ENCODE assay signal across 23 cellular contexts in the genomic region with DNA sequence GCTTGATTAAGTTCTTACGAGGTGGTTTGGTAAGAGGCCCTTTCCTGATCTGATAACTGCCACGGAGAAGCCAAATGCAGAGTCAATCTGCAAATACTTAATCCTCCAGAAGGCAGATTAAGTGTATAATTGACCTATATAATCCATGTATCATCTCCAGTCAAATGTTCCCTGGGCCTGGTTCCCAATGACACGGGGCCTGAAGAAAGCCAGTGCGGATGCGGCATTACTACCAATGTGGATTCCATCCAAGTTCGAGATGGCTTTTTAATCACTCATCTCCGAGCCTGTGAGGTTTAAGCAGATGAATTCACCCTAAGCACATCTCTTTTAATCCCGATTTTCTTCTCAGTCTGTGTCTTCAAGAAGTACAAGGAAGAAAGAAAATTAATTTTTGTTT.
"Had no signal": no experiment of that assay in that cellular context is flagged by ENCODE, and none has a peak within 500 bp of the region (broad histone marks: within the 10 kb centered on the region; RNA-seq: fewer than 3 reads in every experiment).

No MANE protein-coding gene starts in this region.

- H3K4me3 Mint-ChIP-seq: mesothelial cell of epicardium; naive thymus-derived CD4-positive, alpha-beta T cell; nephron; neural progenitor cell; stimulated activated naive B cell treated with anti-CD40 and anti-IgM and Interleukin-4, amounts not matched to agents 10 μg/mL and 1 μg/mL and 100 μg/mL, for 72 hours; stimulated activated naive CD8-positive, alpha-beta T cell treated with anti-CD3 and anti-CD28 coated beads, Interleukin-15, Interleukin-2, amounts not matched to agents 100 ng/mL and 50 ng/mL, for 24 hours had no signal

- H3K27ac ChIP-seq: dorsolateral prefrontal cortex, left lung, neural progenitor cell, parathyroid adenoma, right lobe of liver, thoracic aorta, transverse colon, upper lobe of right lung, uterus had no signal

- ATAC-seq: left cardiac atrium; left lung; naive thymus-derived CD4-positive, alpha-beta T cell; right lobe of liver; stimulated activated naive B cell treated with anti-CD40 and anti-IgM and Interleukin-4, amounts not matched to agents 10 μg/mL and 1 μg/mL and 100 μg/mL, for 72 hours; upper lobe of right lung had no signal

- H3K9me3 Mint-ChIP-seq: mesothelial cell of epicardium; naive thymus-derived CD4-positive, alpha-beta T cell; nephron; neural progenitor cell; stimulated activated naive B cell treated with anti-CD40 and anti-IgM and Interleukin-4, amounts not matched to agents 10 μg/mL and 1 μg/mL and 100 μg/mL, for 72 hours; stimulated activated naive CD8-positive, alpha-beta T cell treated with anti-CD3 and anti-CD28 coated beads, Interleukin-15, Interleukin-2, amounts not matched to agents 100 ng/mL and 50 ng/mL, for 24 hours had no signal

- H3K27ac Mint-ChIP-seq: mesothelial cell of epicardium; naive thymus-derived CD4-positive, alpha-beta T cell; nephron; neural progenitor cell; progenitor cell of endocrine pancreas; stimulated activated naive B cell treated with anti-CD40 and anti-IgM and Interleukin-4, amounts not matched to agents 10 μg/mL and 1 μg/mL and 100 μg/mL, for 72 hours; stimulated activated naive CD8-positive, alpha-beta T cell treated with anti-CD3 and anti-CD28 coated beads, Interleukin-15, Interleukin-2, amounts not matched to agents 100 ng/mL and 50 ng/mL, for 24 hours had no signal

- DNase-seq: dorsolateral prefrontal cortex; effector CD4-positive, alpha-beta T cell; hypothalamus; kidney; left cardiac atrium; left lung; mesenchymal stem cell; naive thymus-derived CD4-positive, alpha-beta T cell; right lobe of liver; small intestine; stimulated activated CD4-positive, alpha-beta T cell treated with anti-CD3 and anti-CD28 coated beads, Interleukin-15, amount 100 ng/mL, for 24 hours; stimulated activated CD4-positive, alpha-beta T cell treated with anti-CD3 and anti-CD28 coated beads, Interleukin-2, amount 100 ng/mL, for 48 hours; stimulated activated naive B cell treated with anti-CD40 and anti-IgM and Interleukin-4, amounts not matched to agents 10 μg/mL and 1 μg/mL and 100 μg/mL, for 72 hours; transverse colon; upper lobe of right lung; uterus had no signal

- H3K9me3 ChIP-seq: left lung, right lobe of liver, thoracic aorta, transverse colon, upper lobe of right lung, uterus had no signal

- H3K4me1 Mint-ChIP-seq: mesothelial cell of epicardium; naive thymus-derived CD4-positive, alpha-beta T cell; nephron; stimulated activated naive B cell treated with anti-CD40 and anti-IgM and Interleukin-4, amounts not matched to agents 10 μg/mL and 1 μg/mL and 100 μg/mL, for 72 hours had no signal

- H3K27me3 ChIP-seq: dorsolateral prefrontal cortex, right lobe of liver, transverse colon, uterus had no signal

- H3K4me3 ChIP-seq: dorsolateral prefrontal cortex, left lung, neural progenitor cell, right lobe of liver, thoracic aorta, transverse colon, upper lobe of right lung, uterus had no signal

- H3K36me3 Mint-ChIP-seq: mesothelial cell of epicardium; naive thymus-derived CD4-positive, alpha-beta T cell; neural progenitor cell; stimulated activated naive B cell treated with anti-CD40 and anti-IgM and Interleukin-4, amounts not matched to agents 10 μg/mL and 1 μg/mL and 100 μg/mL, for 72 hours had no signal

- H3K27me3 Mint-ChIP-seq: progenitor cell of endocrine pancreas; stimulated activated naive B cell treated with anti-CD40 and anti-IgM and Interleukin-4, amounts not matched to agents 10 μg/mL and 1 μg/mL and 100 μg/mL, for 72 hours had no signal

- H3K36me3 ChIP-seq: left lung, neural progenitor cell, right lobe of liver, thoracic aorta, transverse colon, upper lobe of right lung, uterus had no signal
